Comparison of ENCODE assay signal across 18 cellular contexts in genomic region chr18:24380163-24380747, GRCh38. TPM values are rescaled to one million over a fixed set of nuclear protein-coding genes. Genes with fewer than 3 reads are reported as not detected.
DNase-seq lines count a peak whose midpoint lies in the region; ATAC-seq and TF ChIP-seq lines count a peak whose summit lies in the region.
"Had no signal": no experiment of that assay in that cellular context is flagged by ENCODE, and none has a peak within 500 bp of the region (broad histone marks: within the 10 kb centered on the region; RNA-seq: fewer than 3 reads in every experiment).

No MANE protein-coding gene starts in this region.

- peak; percentile 65 for ATAC-seq in activated naive CD8-positive, alpha-beta T cell treated with anti-CD3 and anti-CD28 coated beads, Interleukin-2, amount 50 U/mL, for 24 hours
- peak; percentile 42 for ATAC-seq in activated T-helper 17 cell treated with anti-CD3 and anti-CD28 coated beads, Interleukin-2, amount 50 U/mL, for 72 hours (replicated peaks)
- no peak for ATAC-seq in HG03095 (IDR thresholded peaks at IDR 0.05; ENCODE audit: unreplicated experiment)
- ATAC-seq in HG02973 (IDR thresholded peaks at IDR 0.05; ENCODE audit: unreplicated experiment) = no peak

- no peak for TF ChIP-seq CTCF in mesothelial cell of epicardium (IDR thresholded peaks at IDR 0.05; ENCODE audit: unreplicated experiment)

- H3K27ac Mint-ChIP-seq in activated naive CD8-positive, alpha-beta T cell treated with anti-CD3 and anti-CD28 coated beads, Interleukin-2, amount 50 U/mL, for 24 hours = no peak overlapping the region
- no peak overlapping the region for H3K27ac Mint-ChIP-seq in activated naive CD8-positive, alpha-beta T cell treated with anti-CD3 and anti-CD28 coated beads for 36 hours
- H3K27ac Mint-ChIP-seq in activated T-helper 17 cell treated with anti-CD3 and anti-CD28 coated beads, Interleukin-2, amount 50 U/mL, for 72 hours = no peak overlapping the region
- H3K27ac Mint-ChIP-seq in mesothelial cell of epicardium = peak overlapping the region; percentile 35

- peaks cover under 1% of the 10 kb centered on the region for H3K27me3 Mint-ChIP-seq in activated naive CD8-positive, alpha-beta T cell treated with anti-CD3 and anti-CD28 coated beads, Interleukin-2, amount 50 U/mL, for 24 hours
- no peaks in the 10 kb centered on the region for H3K27me3 Mint-ChIP-seq in activated naive CD8-positive, alpha-beta T cell treated with anti-CD3 and anti-CD28 coated beads for 36 hours
- no peaks in the 10 kb centered on the region for H3K27me3 Mint-ChIP-seq in activated T-helper 17 cell treated with anti-CD3 and anti-CD28 coated beads, Interleukin-2, amount 50 U/mL, for 72 hours
- no peaks in the 10 kb centered on the region for H3K27me3 Mint-ChIP-seq in mesothelial cell of epicardium (ENCODE audit: low read depth)

- peaks cover 6% of the 10 kb centered on the region for H3K4me1 Mint-ChIP-seq in activated naive CD8-positive, alpha-beta T cell treated with anti-CD3 and anti-CD28 coated beads, Interleukin-2, amount 50 U/mL, for 24 hours
- peaks cover 8% of the 10 kb centered on the region for H3K4me1 Mint-ChIP-seq in activated naive CD8-positive, alpha-beta T cell treated with anti-CD3 and anti-CD28 coated beads for 36 hours
- H3K4me1 Mint-ChIP-seq in activated T-helper 17 cell treated with anti-CD3 and anti-CD28 coated beads, Interleukin-2, amount 50 U/mL, for 72 hours = peaks cover 15% of the 10 kb centered on the region
- no peaks in the 10 kb centered on the region for H3K4me1 Mint-ChIP-seq in mesothelial cell of epicardium

- H3K36me3 Mint-ChIP-seq in activated naive CD8-positive, alpha-beta T cell treated with anti-CD3 and anti-CD28 coated beads, Interleukin-2, amount 50 U/mL, for 24 hours (ENCODE audit: low read depth) = no peaks in the 10 kb centered on the region
- no peaks in the 10 kb centered on the region for H3K36me3 Mint-ChIP-seq in activated naive CD8-positive, alpha-beta T cell treated with anti-CD3 and anti-CD28 coated beads for 36 hours
- peaks cover 6% of the 10 kb centered on the region for H3K36me3 Mint-ChIP-seq in activated T-helper 17 cell treated with anti-CD3 and anti-CD28 coated beads, Interleukin-2, amount 50 U/mL, for 72 hours (ENCODE audit: low read depth)
- peaks cover 14% of the 10 kb centered on the region for H3K36me3 Mint-ChIP-seq in mesothelial cell of epicardium

- no peak for DNase-seq in activated naive CD8-positive, alpha-beta T cell treated with anti-CD3 and anti-CD28 coated beads, Interleukin-2, amount 50 U/mL, for 24 hours
- DNase-seq in activated naive CD8-positive, alpha-beta T cell treated with anti-CD3 and anti-CD28 coated beads for 36 hours = no peak
- DNase-seq in mesothelial cell of epicardium (ENCODE audit: low spot score in 2 of 2, unreplicated experiment in 2 of 2) (no peak), NCI-H82 (lab: John Stamatoyannopoulos, UW) (no peak), NCI-H82 treated with DMSO at 0.1 percent for 48 hours (lab: John Stamatoyannopoulos, UW; ENCODE audit: unreplicated experiment) (no peak)
- DNase-seq: 8988T, COR-L47, DMS153, EL, GM23248, NCI-H1436 treated with DMSO at 0.1 percent for 48 hours, NCI-H2081 treated with DMSO at 0.1 percent for 48 hours, NCI-H226, NCI-H526, PC-9 had no signal

- H3K4me3 Mint-ChIP-seq in activated naive CD8-positive, alpha-beta T cell treated with anti-CD3 and anti-CD28 coated beads, Interleukin-2, amount 50 U/mL, for 24 hours = no peak overlapping the region
- H3K4me3 Mint-ChIP-seq in activated naive CD8-positive, alpha-beta T cell treated with anti-CD3 and anti-CD28 coated beads for 36 hours = no peak overlapping the region
- no peak overlapping the region for H3K4me3 Mint-ChIP-seq in activated T-helper 17 cell treated with anti-CD3 and anti-CD28 coated beads, Interleukin-2, amount 50 U/mL, for 72 hours
- H3K4me3 Mint-ChIP-seq in mesothelial cell of epicardium = no peak overlapping the region

- no peaks in the 10 kb centered on the region for H3K9me3 Mint-ChIP-seq in activated naive CD8-positive, alpha-beta T cell treated with anti-CD3 and anti-CD28 coated beads, Interleukin-2, amount 50 U/mL, for 24 hours
- no peaks in the 10 kb centered on the region for H3K9me3 Mint-ChIP-seq in activated naive CD8-positive, alpha-beta T cell treated with anti-CD3 and anti-CD28 coated beads for 36 hours
- no peaks in the 10 kb centered on the region for H3K9me3 Mint-ChIP-seq in activated T-helper 17 cell treated with anti-CD3 and anti-CD28 coated beads, Interleukin-2, amount 50 U/mL, for 72 hours
- H3K9me3 Mint-ChIP-seq in mesothelial cell of epicardium = no peaks in the 10 kb centered on the region

RNA-seq across cellular contexts. Expression of gene OSBPL1A, which starts 17.4 kb away (rescaled TPM):
- 1 to 10 TPM; 2.8 to 4.0 TPM for total RNA-seq in activated naive CD8-positive, alpha-beta T cell treated with anti-CD3 and anti-CD28 coated beads for 36 hours
- 1 to 10 TPM; 2.8 to 4.1 TPM for total RNA-seq in activated T-helper 17 cell treated with anti-CD3 and anti-CD28 coated beads, Interleukin-2, amount 50 U/mL, for 72 hours
- 36.1 to 39.7 TPM (median 37.5 TPM) in 3 replicates for total RNA-seq in mesothelial cell of epicardium

RNA-seq across cellular contexts. Expression of gene IMPACT, which starts 46.2 kb away (rescaled TPM):
- 10 to 100 TPM; 23.8 to 26.4 TPM for total RNA-seq in activated naive CD8-positive, alpha-beta T cell treated with anti-CD3 and anti-CD28 coated beads for 36 hours
- total RNA-seq in activated T-helper 17 cell treated with anti-CD3 and anti-CD28 coated beads, Interleukin-2, amount 50 U/mL, for 72 hours = 10 to 100 TPM in 1 of 2 donors, 1 to 10 TPM in 1; 8.9 to 13.0 TPM
- total RNA-seq in mesothelial cell of epicardium = 46.5 to 54.0 TPM (median 52.2 TPM) in 3 replicates

Comparison
In these comparisons a context has a peak if more than half of its experiments do, and no peak if none do; other contexts are left out.
1. ATAC-seq: peak in activated naive CD8-positive, alpha-beta T cell treated with anti-CD3 and anti-CD28 coated beads, Interleukin-2, amount 50 U/mL, for 24 hours (single experiment) and activated T-helper 17 cell treated with anti-CD3 and anti-CD28 coated beads, Interleukin-2, amount 50 U/mL, for 72 hours (single experiment); none in HG03095 (single experiment) and HG02973 (single experiment).